Comparison of ENCODE assay signal across 1 cellular context in the genomic region with DNA sequence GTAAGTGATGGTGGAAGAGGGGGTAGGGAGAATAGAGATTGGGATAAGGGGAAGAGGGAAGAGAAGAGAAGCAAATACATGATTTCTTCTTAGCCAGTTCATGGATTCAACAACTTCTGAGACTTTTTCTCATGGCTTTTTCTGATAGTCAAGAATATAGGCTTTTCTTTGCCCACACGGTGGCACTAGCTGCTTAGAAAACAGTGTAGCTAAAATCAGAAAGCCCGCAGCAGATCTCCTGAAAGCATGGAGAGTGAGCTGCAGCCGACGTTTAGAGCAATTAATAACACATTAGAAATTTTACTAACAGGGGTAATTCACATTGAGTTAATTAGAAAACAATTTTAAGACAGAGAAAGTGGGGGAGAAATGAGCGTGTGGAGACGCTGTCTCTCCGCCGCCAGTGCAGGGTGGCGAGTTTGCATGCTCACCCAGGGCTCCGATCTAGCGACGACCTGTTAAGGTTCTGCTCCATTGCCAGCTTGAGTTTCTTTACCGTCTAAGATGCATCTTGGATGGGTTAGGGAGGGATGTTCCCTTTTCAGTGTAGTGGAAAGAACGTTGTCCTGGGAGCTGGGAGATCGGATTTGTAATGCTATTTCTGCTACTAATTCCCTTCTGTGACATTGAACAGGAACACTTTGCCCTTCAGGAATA.
TF ChIP-seq lines count a peak whose summit lies in the region.

No MANE protein-coding gene starts in this region.

TF ChIP-seq in IMR-90, 13 proteins besides CTCF, POLR2A, EP300 and RAD21:
- TF ChIP-seq FOS (IDR thresholded peaks at IDR 0.05; ENCODE audit: low read depth, low read length) (no peak), SMC3 (IDR thresholded peaks at IDR 0.05; ENCODE audit: low read depth, low read length) (peak; percentile 60)
